Comparison of ENCODE assay signal across 8 cellular contexts in genomic region chr6:113854531-113855499, GRCh38. TPM values are rescaled to one million over a fixed set of nuclear protein-coding genes. Genes with fewer than 3 reads are reported as not detected.
DNase-seq lines count a peak whose midpoint lies in the region; ATAC-seq and TF ChIP-seq lines count a peak whose summit lies in the region.

No MANE protein-coding gene starts in this region.

- H3K36me3 Mint-ChIP-seq in CD4-positive, alpha-beta memory T cell, result no peaks in the 10 kb centered on the region
- H3K36me3 Mint-ChIP-seq in activated T-helper 1 cell treated with anti-CD3 and anti-CD28 coated beads, Interleukin-12 subunit alpha, Interleukin-12 subunit beta, Interleukin-2, Interleukin-4 antibody, amounts not matched to agents 30 ng/mL and 10 ng/mL and 1 ng/mL, durations not matched to agents 14 hours and 24 hours and 36 hours (ENCODE audit: low read depth), result peaks cover 1% of the 10 kb centered on the region

- H3K27me3 ChIP-seq in CD4-positive, alpha-beta memory T cell (ENCODE audit: insufficient read depth, low read length), result peaks cover 53% of the 10 kb centered on the region
- no peaks in the 10 kb centered on the region for H3K27me3 ChIP-seq in muscle layer of duodenum (ENCODE audit: low read depth, low read length)

- no peaks in the 10 kb centered on the region for H3K9me3 ChIP-seq in CD4-positive, alpha-beta memory T cell (ENCODE audit: control insufficient read depth in 1 of 2, low read length in 2 of 2)
- no peaks in the 10 kb centered on the region for H3K9me3 ChIP-seq in muscle layer of duodenum (ENCODE audit: control insufficient read depth in 1 of 2, low read length in 2 of 2)

- H3K27me3 Mint-ChIP-seq in CD4-positive, alpha-beta memory T cell, result peaks cover 40% of the 10 kb centered on the region in 2 donors
- peaks cover 46% of the 10 kb centered on the region for H3K27me3 Mint-ChIP-seq in activated T-helper 1 cell treated with anti-CD3 and anti-CD28 coated beads, Interleukin-12 subunit alpha, Interleukin-12 subunit beta, Interleukin-2, Interleukin-4 antibody, amounts not matched to agents 30 ng/mL and 10 ng/mL and 1 ng/mL, durations not matched to agents 14 hours and 24 hours and 36 hours (ENCODE audit: insufficient read depth)

- H3K4me1 ChIP-seq in CD4-positive, alpha-beta memory T cell (ENCODE audit: insufficient read depth, low read length), result peaks cover 41% of the 10 kb centered on the region
- no peaks in the 10 kb centered on the region for H3K4me1 ChIP-seq in muscle layer of duodenum (ENCODE audit: control insufficient read depth in 1 of 2, insufficient read depth in 2 of 2, low read length in 2 of 2)

- peak overlapping the region in 6 of 8 donors; percentile 15 to 66 (median 33) for H3K4me3 Mint-ChIP-seq in CD4-positive, alpha-beta memory T cell
- H3K4me3 Mint-ChIP-seq in activated T-helper 1 cell treated with anti-CD3 and anti-CD28 coated beads, Interleukin-12 subunit alpha, Interleukin-12 subunit beta, Interleukin-2, Interleukin-4 antibody, amounts not matched to agents 30 ng/mL and 10 ng/mL and 1 ng/mL, durations not matched to agents 14 hours and 24 hours and 36 hours, result no peak overlapping the region

- peaks cover 0 to 8% (median 2%) of the 10 kb centered on the region in 8 donors for H3K9me3 Mint-ChIP-seq in CD4-positive, alpha-beta memory T cell
- no peaks in the 10 kb centered on the region for H3K9me3 Mint-ChIP-seq in activated T-helper 1 cell treated with anti-CD3 and anti-CD28 coated beads, Interleukin-12 subunit alpha, Interleukin-12 subunit beta, Interleukin-2, Interleukin-4 antibody, amounts not matched to agents 30 ng/mL and 10 ng/mL and 1 ng/mL, durations not matched to agents 14 hours and 24 hours and 36 hours

- H3K4me3 ChIP-seq in CD4-positive, alpha-beta memory T cell (ENCODE audit: low read length in 2 of 2), result no peak overlapping the region
- H3K4me3 ChIP-seq in muscle layer of duodenum (ENCODE audit: low read depth in 1 of 2, low read length in 2 of 2), result peak overlapping the region; percentile 93 to 99

- CTCF ChIA-PET in CD4-positive, alpha-beta memory T cell (lab: Charles Lee; ENCODE audit: partially characterized antibody), result no interaction called here

- H3K36me3 ChIP-seq in CD4-positive, alpha-beta memory T cell (ENCODE audit: insufficient read depth, low read length), result no peaks in the 10 kb centered on the region
- H3K36me3 ChIP-seq in muscle layer of duodenum (ENCODE audit: control insufficient read depth in 1 of 2, insufficient read depth in 2 of 2, low read length in 2 of 2), result peaks cover 0 to 14% of the 10 kb centered on the region in 2 donors

- peak overlapping the region in 1 of 7 donors; percentile 38 for H3K27ac Mint-ChIP-seq in CD4-positive, alpha-beta memory T cell
- H3K27ac Mint-ChIP-seq in activated T-helper 1 cell treated with anti-CD3 and anti-CD28 coated beads, Interleukin-12 subunit alpha, Interleukin-12 subunit beta, Interleukin-2, Interleukin-4 antibody, amounts not matched to agents 30 ng/mL and 10 ng/mL and 1 ng/mL, durations not matched to agents 14 hours and 24 hours and 36 hours, result no peak overlapping the region

- DNase-seq in CD4-positive, alpha-beta memory T cell, result peak in 2 of 5 donors; percentile 2 to 13
- DNase-seq in NCI-H2081 (lab: John Stamatoyannopoulos, UW), result peak; percentile 83 to 86
- peak; percentile 83 for DNase-seq in fibroblast of the conjunctiva (ENCODE audit: low read depth)
- no peak for DNase-seq in activated T-helper 1 cell treated with anti-CD3 and anti-CD28 coated beads, Interleukin-12 subunit alpha, Interleukin-12 subunit beta, Interleukin-2, Interleukin-4 antibody, amounts not matched to agents 30 ng/mL and 10 ng/mL and 1 ng/mL, durations not matched to agents 14 hours and 24 hours and 36 hours (ENCODE audit: low spot score)

- peak; percentile 37 for TF ChIP-seq CTCF in VCaP (conservative IDR thresholded peaks at IDR 0.05)

- no peak overlapping the region for H3K27ac ChIP-seq in CD4-positive, alpha-beta memory T cell (ENCODE audit: low read depth, low read length)
- H3K27ac ChIP-seq in VCaP (peak overlapping the region; percentile 98), muscle layer of duodenum (ENCODE audit: low read length) (peak overlapping the region; percentile 73)

- POLR2A ChIA-PET in CD4-positive, alpha-beta memory T cell (lab: Charles Lee; ENCODE audit: partially characterized antibody), result no interaction called here

- intact Hi-C loops in CD4-positive, alpha-beta memory T cell (cut with micrococcal nuclease), result loop anchor here (5.0 kb wide), 1 partner anchor 117 kb away; the partner anchor contains the start of gene HDAC2
- intact Hi-C loops in activated T-helper 1 cell treated with anti-CD3 and anti-CD28 coated beads, Interleukin-12 subunit alpha, Interleukin-12 subunit beta, Interleukin-2, Interleukin-4 antibody, amounts not matched to agents 30 ng/mL and 10 ng/mL and 1 ng/mL, durations not matched to agents 14 hours and 24 hours and 36 hours (cut with micrococcal nuclease), result loop anchor here (5.0 to 10.0 kb wide), 3 partner anchors 117 to 1570 kb away; partner anchors contain the start of gene HDAC2

- peak; percentile 7 for ATAC-seq in GM19438 (IDR thresholded peaks at IDR 0.05; ENCODE audit: low read depth, unreplicated experiment)
- ATAC-seq in HG02623 (IDR thresholded peaks at IDR 0.05; ENCODE audit: unreplicated experiment), result no peak

- H3K4me1 Mint-ChIP-seq in CD4-positive, alpha-beta memory T cell, result peaks cover 0 to 16% (median 11%) of the 10 kb centered on the region in 4 donors
- H3K4me1 Mint-ChIP-seq in activated T-helper 1 cell treated with anti-CD3 and anti-CD28 coated beads, Interleukin-12 subunit alpha, Interleukin-12 subunit beta, Interleukin-2, Interleukin-4 antibody, amounts not matched to agents 30 ng/mL and 10 ng/mL and 1 ng/mL, durations not matched to agents 14 hours and 24 hours and 36 hours (ENCODE audit: low read depth), result peaks cover 11% of the 10 kb centered on the region

RNA-seq across cellular contexts. Expression of gene MARCKS, which starts 2.3 kb away (rescaled TPM):
- 1 to 10 TPM; 2.2 to 2.7 TPM for total RNA-seq in CD4-positive, alpha-beta memory T cell
- under 1 TPM in 1 of 2 donors, not detected in 1; 0.18 TPM for polyA plus RNA-seq in CD4-positive, alpha-beta memory T cell
- total RNA-seq in activated T-helper 1 cell treated with anti-CD3 and anti-CD28 coated beads, Interleukin-12 subunit alpha, Interleukin-12 subunit beta, Interleukin-2, Interleukin-4 antibody, amounts not matched to agents 30 ng/mL and 10 ng/mL and 1 ng/mL, durations not matched to agents 14 hours and 24 hours and 36 hours, result 0.05 and 0.10 TPM in 2 replicates

Comparison
In these comparisons a context has a peak if more than half of its experiments do, and no peak if none do; other contexts are left out.
1. H3K4me3 ChIP-seq: peak in muscle layer of duodenum (2 of 2); none in CD4-positive, alpha-beta memory T cell (0 of 2).